Comparison of ENCODE assay signal across 27 cellular contexts in the genomic region with DNA sequence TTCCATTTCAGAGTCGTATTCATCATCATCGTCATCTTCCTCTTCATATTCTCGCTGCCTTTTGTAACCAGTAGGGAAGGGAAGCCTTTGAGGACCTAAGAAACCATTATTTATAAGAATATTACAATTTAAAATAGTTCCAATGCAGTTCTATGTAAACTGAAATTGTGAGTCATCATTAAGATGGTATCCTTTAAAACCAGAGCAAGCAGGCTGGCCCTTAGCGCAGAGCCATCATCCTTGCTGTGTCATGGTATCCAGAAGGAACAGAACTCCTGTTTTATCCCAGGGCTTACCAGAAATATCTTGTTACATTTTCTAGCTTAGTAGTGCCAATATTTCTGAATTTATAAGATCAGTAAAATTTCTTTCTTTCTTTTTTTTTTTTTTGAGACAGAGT. TPM values are rescaled to one million over a fixed set of nuclear protein-coding genes. Genes with fewer than 3 reads are reported as not detected.
"Had no signal": no experiment of that assay in that cellular context is flagged by ENCODE, and none has a peak within 500 bp of the region (broad histone marks: within the 10 kb centered on the region; RNA-seq: fewer than 3 reads in every experiment).

No MANE protein-coding gene starts in this region.

- H3K27me3 ChIP-seq: colonic mucosa, esophagus squamous epithelium, gastrocnemius medialis, heart right ventricle had no signal

- DNase-seq: colonic mucosa; cortex of kidney; effector CD8-positive, alpha-beta T cell; effector memory CD8-positive, alpha-beta T cell; endodermal cell; erythroblast; esophagus squamous epithelium; foreskin fibroblast; foreskin melanocyte; gastrocnemius medialis; glutamatergic neuron; heart right ventricle; hippocampal formation; kidney; kidney glomerular epithelial cell; left colon; left ventricle myocardium superior; lower lobe of right lung; mesenchymal stem cell; mucosa of descending colon; naive B cell; naive thymus-derived CD8-positive, alpha-beta T cell had no signal

- H3K4me1 ChIP-seq: colonic mucosa, gastrocnemius medialis, lower lobe of right lung had no signal

- ATAC-seq: effector memory CD8-positive, alpha-beta T cell; esophagus mucosa; gastrocnemius medialis; heart right ventricle; left colon; left lobe of liver; left ventricle myocardium superior; lower lobe of right lung; mucosa of descending colon; naive thymus-derived CD8-positive, alpha-beta T cell had no signal

- H3K4me3 ChIP-seq: colonic mucosa, esophagus squamous epithelium, gastrocnemius medialis, heart right ventricle, lower lobe of right lung, mucosa of descending colon had no signal

- H3K27ac ChIP-seq: colonic mucosa, epithelial cell of prostate, esophagus squamous epithelium, gastrocnemius medialis, heart right ventricle, lower lobe of right lung had no signal

- H3K9me3 ChIP-seq: colonic mucosa, esophagus squamous epithelium, gastrocnemius medialis, heart right ventricle, lower lobe of right lung, mucosa of descending colon had no signal

- FAIRE-seq: islet of Langerhans, kidney had no signal

RNA-seq across cellular contexts. Expression of a gene that starts 12.8 kb away (rescaled TPM):
- total RNA-seq: glomerular endothelial cell had no signal
